15 cellular contexts compared by ENCODE assay signal in the genomic region with DNA sequence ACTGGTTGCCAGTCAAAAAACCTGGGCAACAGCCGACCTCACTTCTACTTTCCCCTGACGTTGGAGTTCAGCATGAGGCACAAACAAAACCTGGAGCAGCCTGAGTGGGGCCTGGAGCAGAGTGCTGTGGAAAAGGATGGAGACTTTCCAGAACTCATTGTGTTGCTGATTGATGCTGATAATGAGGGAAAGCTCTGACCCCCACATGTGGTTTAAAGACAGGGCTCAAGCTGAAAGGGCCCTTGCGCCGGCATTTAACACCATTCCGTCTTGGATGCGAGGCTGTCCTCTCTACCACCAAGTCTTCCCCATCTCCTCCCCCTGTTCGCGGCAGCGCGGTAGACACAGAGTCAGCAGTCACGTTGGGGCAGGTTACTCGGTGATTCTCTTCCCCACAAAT. TPM values are rescaled to one million over a fixed set of nuclear protein-coding genes. Genes with fewer than 3 reads are reported as not detected.
DNase-seq lines count a peak whose midpoint lies in the region; FAIRE-seq and TF ChIP-seq lines count a peak whose summit lies in the region.
"Had no signal": no experiment of that assay in that cellular context is flagged by ENCODE, and none has a peak within 500 bp of the region (broad histone marks: within the 10 kb centered on the region; RNA-seq: fewer than 3 reads in every experiment).

No MANE protein-coding gene starts in this region.

- peaks cover 0 to 14% of the 10 kb centered on the region in 2 experiments for H3K27me3 ChIP-seq in mesenchymal stem cell (ENCODE audit: control insufficient read depth in 1 of 2, insufficient read depth in 1 of 2, low read length in 2 of 2)
- H3K27me3 ChIP-seq in thyroid gland = no peaks in the 10 kb centered on the region
- H3K27me3 ChIP-seq in small intestine (ENCODE audit: control insufficient read depth in 2 of 2, insufficient read depth in 2 of 2, low read length in 2 of 2) = peaks cover 0 to 3% of the 10 kb centered on the region in 2 donors

- DNase-seq in activated CD4-positive, alpha-beta T cell treated with anti-CD3 and anti-CD28 coated beads, Interleukin-2, amount 10 ng/mL, durations not matched to agents 7 days and 5 days = no peak
- no peak for DNase-seq in activated CD4-positive, alpha-beta T cell treated with anti-CD3 and anti-CD28 coated beads for 1 hour
- DNase-seq in cerebellar cortex (ENCODE audit: low spot score) (peak; percentile 10), mesenchymal stem cell (no peak), thyroid gland (peak; percentile 22 to 32), small intestine (no peak), RPMI8226 (no peak), GM19240 (ENCODE audit: insufficient read length, low spot score) (no peak)
- DNase-seq: endodermal cell had no signal

- no peak overlapping the region for H4K8ac ChIP-seq in mesenchymal stem cell (ENCODE audit: low read length)

- H3K4me3 ChIP-seq in mesenchymal stem cell (ENCODE audit: insufficient read depth in 1 of 2, low read depth in 1 of 2, low read length in 2 of 2) (peak overlapping the region in 1 of 2 experiments; percentile 72), thyroid gland (replicated peaks in 1 of 3) (peak overlapping the region; percentile 22 to 58 (median 38)), small intestine (ENCODE audit: low read depth in 1 of 2, low read length in 2 of 2) (no peak overlapping the region)
- H3K4me3 ChIP-seq: smooth muscle cell had no signal

- H3K27ac ChIP-seq in mesenchymal stem cell (ENCODE audit: low read length, poor library complexity, severe bottlenecking) = no peak overlapping the region
- no peak overlapping the region for H3K27ac ChIP-seq in thyroid gland
- no peak overlapping the region for H3K27ac ChIP-seq in small intestine (ENCODE audit: low read depth in 1 of 2, low read length in 1 of 2)
- H3K27ac ChIP-seq: C4-2B had no signal

- H3K9me3 Mint-ChIP-seq in activated CD4-positive, alpha-beta T cell treated with anti-CD3 and anti-CD28 coated beads, Interleukin-2, amount 10 ng/mL, durations not matched to agents 7 days and 5 days = no peaks in the 10 kb centered on the region
- H3K9me3 Mint-ChIP-seq: activated T-helper 2 cell treated with anti-CD3 and anti-CD28 coated beads, Interferon-gamma antibody, Interleukin-2, Interleukin-4, amounts not matched to agents 10 μg/mL and 5 μg/mL and 100 μg/mL, durations not matched to agents 14 hours and 24 hours and 36 hours; stimulated activated memory B cell treated with anti-CD40 and anti-IgM and Interleukin-4, amounts not matched to agents 10 μg/mL and 1 μg/mL and 100 μg/mL, for 72 hours had no signal

- no peak for FAIRE-seq in small intestine (lab: Jason Lieb, UNC)

- no peaks in the 10 kb centered on the region for H3K4me1 ChIP-seq in mesenchymal stem cell (ENCODE audit: control insufficient read depth, insufficient read depth, low read depth, low read length)
- H3K4me1 ChIP-seq in thyroid gland = peaks cover 3 to 5% of the 10 kb centered on the region in 2 donors
- H3K4me1 ChIP-seq in small intestine (ENCODE audit: control insufficient read depth in 2 of 2, insufficient read depth in 1 of 2, low read depth in 1 of 2, low read length in 1 of 2) = peaks cover 0 to 3% of the 10 kb centered on the region in 2 donors

- CTCF ChIA-PET in activated CD4-positive, alpha-beta T cell treated with anti-CD3 and anti-CD28 coated beads, Interleukin-2, amount 10 ng/mL, durations not matched to agents 7 days and 5 days (lab: Charles Lee) = no interaction called here

- no peak overlapping the region for H4K91ac ChIP-seq in mesenchymal stem cell (ENCODE audit: low read length)

- H3K4ac ChIP-seq in mesenchymal stem cell (ENCODE audit: low read depth in 1 of 2, low read length in 2 of 2) = no peak overlapping the region

- H3K36me3 ChIP-seq in mesenchymal stem cell (ENCODE audit: control insufficient read depth in 1 of 2, insufficient read depth in 2 of 2, low read depth in 1 of 2, low read length in 2 of 2) = no peaks in the 10 kb centered on the region
- no peaks in the 10 kb centered on the region for H3K36me3 ChIP-seq in thyroid gland
- no peaks in the 10 kb centered on the region for H3K36me3 ChIP-seq in small intestine (ENCODE audit: control insufficient read depth in 2 of 2, insufficient read depth in 2 of 2, low read length in 2 of 2)

- no peak for TF ChIP-seq CTCF in thyroid gland (IDR thresholded peaks at IDR 0.05)

- WGBS in mesenchymal stem cell = 88% methylated on average over 12 of the region's 12 CpGs
- WGBS in thyroid gland, 2 donors = 37 to 40% methylated on average over 12 of the region's 12 CpGs
- WGBS in small intestine, 3 donors = 54 to 75% (median 73%) methylated on average over 12 of the region's 12 CpGs

- intact Hi-C loops in thyroid gland (cut with DNase I) = no loop called here

- H2AFZ ChIP-seq in mesenchymal stem cell (ENCODE audit: low read depth, low read length) = no peak overlapping the region

- no peak overlapping the region for H2BK15ac ChIP-seq in mesenchymal stem cell (ENCODE audit: low read depth, poor library complexity, severe bottlenecking)

- POLR2A ChIA-PET in activated CD4-positive, alpha-beta T cell treated with anti-CD3 and anti-CD28 coated beads, Interleukin-2, amount 10 ng/mL, durations not matched to agents 7 days and 5 days (lab: Charles Lee) = no interaction called here

- H2AK5ac ChIP-seq in mesenchymal stem cell (ENCODE audit: low read length, severe bottlenecking) = no peak overlapping the region

- H2BK12ac ChIP-seq in mesenchymal stem cell (ENCODE audit: low read length in 2 of 2) = no peak overlapping the region

- H3K9ac ChIP-seq in mesenchymal stem cell (ENCODE audit: low read length) = peak overlapping the region; percentile 70

- H3K9me3 ChIP-seq in mesenchymal stem cell (ENCODE audit: control insufficient read depth, low read length) (no peaks in the 10 kb centered on the region), thyroid gland (no peaks in the 10 kb centered on the region), small intestine (ENCODE audit: control insufficient read depth, low read depth) (no peaks in the 10 kb centered on the region)

- H3K27ac Mint-ChIP-seq in activated CD4-positive, alpha-beta T cell treated with anti-CD3 and anti-CD28 coated beads, Interleukin-2, amount 10 ng/mL, durations not matched to agents 7 days and 5 days = no peak overlapping the region
- H3K27ac Mint-ChIP-seq: activated T-helper 2 cell treated with anti-CD3 and anti-CD28 coated beads, Interferon-gamma antibody, Interleukin-2, Interleukin-4, amounts not matched to agents 10 μg/mL and 5 μg/mL and 100 μg/mL, durations not matched to agents 14 hours and 24 hours and 36 hours; endodermal cell; stimulated activated memory B cell treated with anti-CD40 and anti-IgM and Interleukin-4, amounts not matched to agents 10 μg/mL and 1 μg/mL and 100 μg/mL, for 72 hours had no signal

- no peak overlapping the region for H3K14ac ChIP-seq in mesenchymal stem cell (ENCODE audit: low read length in 2 of 2)

- no peak overlapping the region for H3K23ac ChIP-seq in mesenchymal stem cell (ENCODE audit: low read length in 2 of 2)

- peak overlapping the region; percentile 35 for H3K4me3 Mint-ChIP-seq in activated CD4-positive, alpha-beta T cell treated with anti-CD3 and anti-CD28 coated beads, Interleukin-2, amount 10 ng/mL, durations not matched to agents 7 days and 5 days
- H3K4me3 Mint-ChIP-seq: endodermal cell had no signal

- H3K36me3 Mint-ChIP-seq in activated CD4-positive, alpha-beta T cell treated with anti-CD3 and anti-CD28 coated beads, Interleukin-2, amount 10 ng/mL, durations not matched to agents 7 days and 5 days (ENCODE audit: low read depth) = no peaks in the 10 kb centered on the region
- H3K36me3 Mint-ChIP-seq: stimulated activated memory B cell treated with anti-CD40 and anti-IgM and Interleukin-4, amounts not matched to agents 10 μg/mL and 1 μg/mL and 100 μg/mL, for 72 hours had no signal

- H3K4me1 Mint-ChIP-seq in activated CD4-positive, alpha-beta T cell treated with anti-CD3 and anti-CD28 coated beads, Interleukin-2, amount 10 ng/mL, durations not matched to agents 7 days and 5 days = peaks cover 10% of the 10 kb centered on the region

- H3K79me1 ChIP-seq in mesenchymal stem cell (replicated peaks; ENCODE audit: low read length, poor library complexity, severe bottlenecking) = no peaks in the 10 kb centered on the region

- H3K27me3 Mint-ChIP-seq in activated CD4-positive, alpha-beta T cell treated with anti-CD3 and anti-CD28 coated beads, Interleukin-2, amount 10 ng/mL, durations not matched to agents 7 days and 5 days = peaks cover 28% of the 10 kb centered on the region

- no peak for TF ChIP-seq POLR2A in thyroid gland (IDR thresholded peaks at IDR 0.05)

- H3K4me2 ChIP-seq in mesenchymal stem cell (ENCODE audit: low read length, poor library complexity, severe bottlenecking) = no peak overlapping the region
- H3K4me2 ChIP-seq: smooth muscle cell had no signal

- H2BK5ac ChIP-seq in mesenchymal stem cell (ENCODE audit: low read depth, low read length, poor library complexity, severe bottlenecking) = no peak overlapping the region

- no peak overlapping the region for H3K18ac ChIP-seq in mesenchymal stem cell (ENCODE audit: low read depth in 1 of 2, low read length in 2 of 2)

- no peak overlapping the region for H2BK120ac ChIP-seq in mesenchymal stem cell (ENCODE audit: low read depth, low read length)

RNA-seq across cellular contexts. Expression of a gene that starts 0.6 kb away (rescaled TPM):
- total RNA-seq in activated CD4-positive, alpha-beta T cell treated with anti-CD3 and anti-CD28 coated beads, Interleukin-2, amount 10 ng/mL, durations not matched to agents 7 days and 5 days = not detected
- not detected for polyA plus RNA-seq in mesenchymal stem cell (2013, experiment 1 of 2)
- polyA plus RNA-seq in mesenchymal stem cell (2013, experiment 2 of 2) = not detected
- 1 to 10 TPM; 2.0 to 5.8 (median 3.5) TPM for total RNA-seq in thyroid gland
- under 1 TPM in 1 of 3 donors, not detected in 2; 0.03 TPM for polyA plus RNA-seq in small intestine
- total RNA-seq: activated T-helper 2 cell treated with anti-CD3 and anti-CD28 coated beads, Interferon-gamma antibody, Interleukin-2, Interleukin-4, amounts not matched to agents 10 μg/mL and 5 μg/mL and 100 μg/mL, durations not matched to agents 14 hours and 24 hours and 36 hours; endodermal cell; NCI-H460; smooth muscle cell; T-helper 1 cell treated with Interleukin-12 subunit alpha and Interleukin-12 subunit beta and Interleukin-4 antibody, amounts not matched to agents 30 ng/mL and 1 ng/mL, for 36 hours had no signal
- polyA plus RNA-seq: smooth muscle cell had no signal

RNA-seq across cellular contexts. Expression of a gene that starts 14.7 kb away (rescaled TPM):
- not detected for total RNA-seq in activated CD4-positive, alpha-beta T cell treated with anti-CD3 and anti-CD28 coated beads, Interleukin-2, amount 10 ng/mL, durations not matched to agents 7 days and 5 days
- polyA plus RNA-seq in mesenchymal stem cell (2013, experiment 1 of 2) = 9.5 TPM
- 10.4 TPM for polyA plus RNA-seq in mesenchymal stem cell (2013, experiment 2 of 2)
- 10 to 100 TPM; 41.7 to 77.8 (median 62.0) TPM for total RNA-seq in thyroid gland
- polyA plus RNA-seq in small intestine = 10 to 100 TPM; 21.6 to 30.2 (median 25.5) TPM
- total RNA-seq: activated T-helper 2 cell treated with anti-CD3 and anti-CD28 coated beads, Interferon-gamma antibody, Interleukin-2, Interleukin-4, amounts not matched to agents 10 μg/mL and 5 μg/mL and 100 μg/mL, durations not matched to agents 14 hours and 24 hours and 36 hours had no signal

Comparison
In these comparisons a context has a peak if more than half of its experiments do, and no peak if none do; other contexts are left out.
1. DNase-seq: peak in cerebellar cortex (single experiment) and thyroid gland (2 of 2); none in activated CD4-positive, alpha-beta T cell treated with anti-CD3 and anti-CD28 coated beads, Interleukin-2, amount 10 ng/mL, durations not matched to agents 7 days and 5 days (single experiment), activated CD4-positive, alpha-beta T cell treated with anti-CD3 and anti-CD28 coated beads for 1 hour (single experiment), mesenchymal stem cell (single experiment), small intestine (single experiment), RPMI8226 (single experiment) and GM19240 (single experiment).
2. H3K4me3 ChIP-seq: peak in thyroid gland (3 of 3); none in small intestine (0 of 2).
3. RNA of a gene that starts 14.7 kb away (total RNA-seq): 41.7 to 77.8 TPM in thyroid gland; not detected in activated CD4-positive, alpha-beta T cell treated with anti-CD3 and anti-CD28 coated beads, Interleukin-2, amount 10 ng/mL, durations not matched to agents 7 days and 5 days; every median in the first group is over 10 times any median in the second.